Comparison of ENCODE assay signal across 16 cellular contexts in the genomic region with DNA sequence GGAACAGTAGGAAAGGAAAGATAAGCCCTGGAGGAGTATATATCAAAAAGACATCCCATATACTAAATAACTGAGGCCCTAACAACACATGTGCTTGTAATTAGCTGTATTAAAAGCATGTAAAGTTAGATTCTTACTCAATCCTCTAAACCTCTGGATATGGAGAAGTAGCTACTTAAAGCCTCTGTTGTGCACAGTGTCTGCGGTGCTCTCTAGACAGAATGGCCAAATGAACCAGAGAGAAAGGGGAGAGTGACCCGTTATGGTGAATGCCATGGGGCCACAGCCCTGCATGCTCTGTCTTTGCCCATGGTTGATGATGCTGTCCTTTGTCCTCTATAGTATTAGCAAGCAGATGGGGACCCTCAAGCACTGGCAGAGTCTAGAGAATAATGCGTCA.
"Had no signal": no experiment of that assay in that cellular context is flagged by ENCODE, and none has a peak within 500 bp of the region (broad histone marks: within the 10 kb centered on the region; RNA-seq: fewer than 3 reads in every experiment).

No MANE protein-coding gene starts in this region.

- ATAC-seq: pancreas; stimulated activated naive CD8-positive, alpha-beta T cell treated with anti-CD3 and anti-CD28 coated beads, Interleukin-15, amount 100 ng/mL, for 72 hours had no signal

- H3K9me3 ChIP-seq: ascending aorta, pancreas, sigmoid colon, spleen, upper lobe of left lung had no signal

- H3K27me3 ChIP-seq: ascending aorta, neural progenitor cell, pancreas, sigmoid colon, spleen, upper lobe of left lung had no signal

- H3K27ac ChIP-seq: ascending aorta, neural progenitor cell, pancreas, sigmoid colon, spleen, upper lobe of left lung had no signal

- H2AFZ ChIP-seq: neural progenitor cell had no signal

- FAIRE-seq: bronchial epithelial cell, pancreas had no signal

- DNase-seq: activated CD4-positive, alpha-beta T cell treated with anti-CD3 and anti-CD28 coated beads for 1 hour; activated CD4-positive, alpha-beta T cell treated with anti-CD3 and anti-CD28 coated beads, Interleukin-2, amount 50 U/mL, for 4 hours; activated naive CD4-positive, alpha-beta T cell treated with Interleukin-2 at 50 U/mL for 16 hours; activated T-cell treated with anti-CD3 and anti-CD28 coated beads for 4 hours; effector memory CD4-positive, alpha-beta T cell; glutamatergic neuron; hypothalamus; pancreas; sigmoid colon; spleen; stimulated activated naive CD8-positive, alpha-beta T cell treated with anti-CD3 and anti-CD28 coated beads, Interleukin-15, amount 100 ng/mL, for 72 hours; T-helper 9 cell; upper lobe of left lung had no signal

- H3K4me3 ChIP-seq: ascending aorta, neural progenitor cell, pancreas, sigmoid colon, spleen, upper lobe of left lung had no signal

- H3K4me2 ChIP-seq: neural progenitor cell had no signal

- H3K9ac ChIP-seq: neural progenitor cell had no signal

- H3K4me1 ChIP-seq: ascending aorta, neural progenitor cell, pancreas, sigmoid colon, upper lobe of left lung had no signal

- H3K36me3 ChIP-seq: ascending aorta, neural progenitor cell, pancreas, sigmoid colon, spleen, upper lobe of left lung had no signal
